In genomic region chr15:29677450-29677849, GRCh38 we compare ENCODE assay signal across 1 cellular context.
TF ChIP-seq lines count a peak whose summit lies in the region.

No MANE protein-coding gene starts in this region.

TF ChIP-seq in A549, 52 proteins besides CTCF, POLR2A, EP300 and RAD21:
- TF ChIP-seq, protein P1, sequence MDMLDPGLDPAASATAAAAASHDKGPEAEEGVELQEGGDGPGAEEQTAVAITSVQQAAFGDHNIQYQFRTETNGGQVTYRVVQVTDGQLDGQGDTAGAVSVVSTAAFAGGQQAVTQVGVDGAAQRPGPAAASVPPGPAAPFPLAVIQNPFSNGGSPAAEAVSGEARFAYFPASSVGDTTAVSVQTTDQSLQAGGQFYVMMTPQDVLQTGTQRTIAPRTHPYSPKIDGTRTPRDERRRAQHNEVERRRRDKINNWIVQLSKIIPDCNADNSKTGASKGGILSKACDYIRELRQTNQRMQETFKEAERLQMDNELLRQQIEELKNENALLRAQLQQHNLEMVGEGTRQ (IDR thresholded peaks at IDR 0.05): no peak
- TF ChIP-seq CBX8 (IDR thresholded peaks at IDR 0.05): no peak
- no peak for TF ChIP-seq RNF2 (IDR thresholded peaks at IDR 0.05; ENCODE audit: borderline replicate concordance, low read depth)
- TF ChIP-seq CBX2 (IDR thresholded peaks at IDR 0.05; ENCODE audit: borderline replicate concordance, low read depth): no peak
- TF ChIP-seq ZFP36 (IDR thresholded peaks at IDR 0.05; ENCODE audit: borderline replicate concordance, partially characterized antibody): peak; percentile 69
- TF ChIP-seq RFX5 (IDR thresholded peaks at IDR 0.05): no peak
- TF ChIP-seq JUN (IDR thresholded peaks at IDR 0.05): no peak; a peak in 2 of 5 replicates
- no peak for TF ChIP-seq NPAS2 (CRISPR knock-in tag; IDR thresholded peaks at IDR 0.05; ENCODE audit: borderline replicate concordance)
